ENCODE assay signal across 8 cellular contexts in genomic region chr12:95942532-95943230, GRCh38. TPM values are rescaled to one million over a fixed set of nuclear protein-coding genes. Genes with fewer than 3 reads are reported as not detected.
DNase-seq lines count a peak whose midpoint lies in the region; ATAC-seq and TF ChIP-seq lines count a peak whose summit lies in the region.

Gene CCDC38, minus strand, starts transcription at chr12:95942614. Its CDS starts 6,105 bp downstream, at chr12:95936509.

- H3K4me1 Mint-ChIP-seq in T-helper 17 cell = peaks cover 12% of the 10 kb centered on the region

- no peaks in the 10 kb centered on the region for H3K4me1 ChIP-seq in hepatocyte (ENCODE audit: insufficient read depth)

- H2AFZ ChIP-seq in hepatocyte = peak within 1 kb of the TSS; percentile 92

- H3K9me3 ChIP-seq in T-helper 17 cell (ENCODE audit: control insufficient read depth, low read length, poor library complexity, severe bottlenecking) (no peaks in the 10 kb centered on the region), hepatocyte (ENCODE audit: low read depth) (no peaks in the 10 kb centered on the region)

- no peaks in the 10 kb centered on the region for H3K36me3 ChIP-seq in hepatocyte (replicated peaks; ENCODE audit: insufficient read depth, low read depth)

- H3K4me3 Mint-ChIP-seq in T-helper 17 cell = peak within 1 kb of the TSS; percentile 98

- no peaks in the 10 kb centered on the region for H3K9me2 ChIP-seq in hepatocyte (replicated peaks; ENCODE audit: insufficient read depth)

- peak within 1 kb of the TSS; percentile 89 for H3K4me2 ChIP-seq in hepatocyte

- no peaks in the 10 kb centered on the region for H4K20me1 ChIP-seq in hepatocyte (ENCODE audit: insufficient read depth, poor library complexity, severe bottlenecking)

- no peaks in the 10 kb centered on the region for H3K79me2 ChIP-seq in hepatocyte

- under 1% methylated on average over 32 of the region's 40 CpGs for WGBS in hepatocyte (ENCODE audit: low lambda C conversion rate, missing lambda C conversion rate)

- H3K27me3 Mint-ChIP-seq in T-helper 17 cell = no peaks in the 10 kb centered on the region

- ATAC-seq in GM18499 (IDR thresholded peaks at IDR 0.05; ENCODE audit: insufficient read depth, unreplicated experiment) = peak; percentile 94
- peak; percentile 97 for ATAC-seq in HG02840 (IDR thresholded peaks at IDR 0.05; ENCODE audit: low FRiP score, unreplicated experiment)
- ATAC-seq in T-helper 17 cell = peak; percentile 96

- H3K27ac Mint-ChIP-seq in T-helper 17 cell = peak within 1 kb of the TSS; percentile 87

- no peaks in the 10 kb centered on the region for H3K27me3 ChIP-seq in hepatocyte

- no peak for TF ChIP-seq CTCF in hepatocyte (IDR thresholded peaks at IDR 0.05; ENCODE audit: poor library complexity)
- no peak for TF ChIP-seq CTCF in retinal pigment epithelial cell (conservative IDR thresholded peaks at IDR 0.05; ENCODE audit: low read depth, low read length)

- H3K36me3 Mint-ChIP-seq in T-helper 17 cell (ENCODE audit: low read depth) = peaks cover 3% of the 10 kb centered on the region

- H3K4me3 ChIP-seq in hepatocyte (peak within 1 kb of the TSS; percentile 76), retinal pigment epithelial cell (ENCODE audit: low read length) (peak within 1 kb of the TSS; percentile 86)

- peak within 1 kb of the TSS; percentile 73 for H3K27ac ChIP-seq in hepatocyte

- DNase-seq in NCI-H146 treated with DMSO at 0.1 percent for 48 hours (lab: John Stamatoyannopoulos, UW; ENCODE audit: unreplicated experiment) (peak; percentile 57), T-helper 17 cell (peak; percentile 61 to 65 (median 64)), anterior cingulate cortex (lab: John Stamatoyannopoulos, UW) (peak in 52 of 58 donors; percentile 21 to 82 (median 56)), hepatocyte (ENCODE audit: low spot score) (peak; percentile 85), retinal pigment epithelial cell (ENCODE audit: low read depth) (peak; percentile 13), cortex of kidney (lab: John Stamatoyannopoulos, UW) (no peak)

RNA-seq across cellular contexts. Expression of gene CCDC38, which starts in this region (rescaled TPM):
- under 1 TPM in 1 of 2 donors, not detected in 1; 0.10 TPM for total RNA-seq in T-helper 17 cell
- total RNA-seq in hepatocyte = 0.48 TPM in 1 of 2 replicates, not detected in the other
- polyA plus RNA-seq in hepatocyte = 0.55 TPM in 1 of 2 replicates, not detected in the other

Comparison
In these comparisons a context has a peak if more than half of its experiments do, and no peak if none do; other contexts are left out.
1. Peak in DNase-seq and ATAC-seq in T-helper 17 cell; RNA of the gene not detected or under 1 TPM.
2. Peak in DNase-seq, H3K4me3 ChIP-seq, H3K27ac ChIP-seq and H3K4me2 ChIP-seq in hepatocyte; RNA of the gene not detected or under 1 TPM.